In genomic region chr18:43420950-43421349, GRCh38 we compare ENCODE assay signal across 10 cellular contexts.
DNase-seq lines count a peak whose midpoint lies in the region; ATAC-seq, FAIRE-seq and TF ChIP-seq lines count a peak whose summit lies in the region.
"Had no signal": no experiment of that assay in that cellular context is flagged by ENCODE, and none has a peak within 500 bp of the region (broad histone marks: within the 10 kb centered on the region; RNA-seq: fewer than 3 reads in every experiment).

No MANE protein-coding gene starts in this region.

- TF ChIP-seq CTCF in D721Med (IDR thresholded peaks at IDR 0.05; ENCODE audit: insufficient read depth, missing control alignments), result peak; percentile 25
- peak; percentile 31; the same call in 1 of the 2 replicates for TF ChIP-seq CTCF in WTC11 (IDR thresholded peaks at IDR 0.05)

- DNase-seq in D721Med (ENCODE audit: insufficient read length, low spot score), result no peak
- DNase-seq in HT-29 (ENCODE audit: low spot score), result peak; percentile 3
- peak; percentile 29 for DNase-seq in WTC11 (ENCODE audit: low spot score)
- DNase-seq in iris pigment epithelial cell (ENCODE audit: low read depth), result peak; percentile 3
- no peak for DNase-seq in nucleus accumbens (lab: John Stamatoyannopoulos, UW)
- no peak for DNase-seq in left lobe of liver (ENCODE audit: low spot score)
- DNase-seq in T-cell, result no peak
- DNase-seq: islet precursor cell, NCI-H1417 treated with DMSO at 0.1 percent for 48 hours had no signal

- peaks cover 15% of the 10 kb centered on the region for H3K36me3 Mint-ChIP-seq in WTC11
- H3K36me3 Mint-ChIP-seq in T-cell, result no peaks in the 10 kb centered on the region

- H3K4me1 Mint-ChIP-seq in WTC11, result peaks cover 11% of the 10 kb centered on the region
- H3K4me1 Mint-ChIP-seq in T-cell, result no peaks in the 10 kb centered on the region

- no peak overlapping the region for H3K4me3 Mint-ChIP-seq in WTC11
- H3K4me3 Mint-ChIP-seq in T-cell, result no peak overlapping the region

- CTCF ChIA-PET in WTC11 (lab: Charles Lee) (interaction anchor here (0.7 to 3.0 kb wide), 18 partner anchors 10 to 1369 kb away, joined by 3 to 26 read pairs (median 4); no protein-coding TSS in a partner anchor), T-cell (lab: Charles Lee) (no interaction called here)

- ATAC-seq in WTC11 (peak; percentile 87), left lobe of liver (no peak), HG03460 (IDR thresholded peaks at IDR 0.05; ENCODE audit: unreplicated experiment) (no peak), T-cell (replicated peaks in 1 of 4) (no peak)

- H3K9me3 Mint-ChIP-seq in WTC11 (peaks cover 17% of the 10 kb centered on the region), T-cell (peaks cover 9 to 16% (median 15%) of the 10 kb centered on the region in 3 donors)

- peak; percentile 61 for FAIRE-seq in D721Med (lab: Jason Lieb, UNC)

- H3K27me3 Mint-ChIP-seq in WTC11 (ENCODE audit: low read depth) (no peaks in the 10 kb centered on the region), T-cell (no peaks in the 10 kb centered on the region)

- H3K27ac Mint-ChIP-seq in WTC11 (no peak overlapping the region), T-cell (no peak overlapping the region)

- POLR2A ChIA-PET in WTC11 (lab: Charles Lee) (no interaction called here), T-cell (lab: Charles Lee) (interaction anchor here in 1 of 2 donors (0.5 kb wide), 1 partner anchor 9 kb away, joined by 7 read pairs; no protein-coding TSS in a partner anchor)

TF ChIP-seq in WTC11, 78 proteins besides CTCF, POLR2A, EP300 and RAD21 (continues in another document):
- TF ChIP-seq PRDM15 (CRISPR knock-in tag; IDR thresholded peaks at IDR 0.05), result no peak
- no peak for TF ChIP-seq ZNF263 (CRISPR knock-in tag; IDR thresholded peaks at IDR 0.05; ENCODE audit: low read depth)
- TF ChIP-seq, protein P1, sequence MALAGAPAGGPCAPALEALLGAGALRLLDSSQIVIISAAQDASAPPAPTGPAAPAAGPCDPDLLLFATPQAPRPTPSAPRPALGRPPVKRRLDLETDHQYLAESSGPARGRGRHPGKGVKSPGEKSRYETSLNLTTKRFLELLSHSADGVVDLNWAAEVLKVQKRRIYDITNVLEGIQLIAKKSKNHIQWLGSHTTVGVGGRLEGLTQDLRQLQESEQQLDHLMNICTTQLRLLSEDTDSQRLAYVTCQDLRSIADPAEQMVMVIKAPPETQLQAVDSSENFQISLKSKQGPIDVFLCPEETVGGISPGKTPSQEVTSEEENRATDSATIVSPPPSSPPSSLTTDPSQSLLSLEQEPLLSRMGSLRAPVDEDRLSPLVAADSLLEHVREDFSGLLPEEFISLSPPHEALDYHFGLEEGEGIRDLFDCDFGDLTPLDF (CRISPR knock-in tag; IDR thresholded peaks at IDR 0.05), result no peak
- TF ChIP-seq JAZF1 (CRISPR knock-in tag; IDR thresholded peaks at IDR 0.05), result no peak
- TF ChIP-seq FOXK1 (CRISPR knock-in tag; IDR thresholded peaks at IDR 0.05), result no peak
- no peak for TF ChIP-seq ELF4 (CRISPR knock-in tag; IDR thresholded peaks at IDR 0.05; ENCODE audit: low read depth)
- TF ChIP-seq, protein P2, sequence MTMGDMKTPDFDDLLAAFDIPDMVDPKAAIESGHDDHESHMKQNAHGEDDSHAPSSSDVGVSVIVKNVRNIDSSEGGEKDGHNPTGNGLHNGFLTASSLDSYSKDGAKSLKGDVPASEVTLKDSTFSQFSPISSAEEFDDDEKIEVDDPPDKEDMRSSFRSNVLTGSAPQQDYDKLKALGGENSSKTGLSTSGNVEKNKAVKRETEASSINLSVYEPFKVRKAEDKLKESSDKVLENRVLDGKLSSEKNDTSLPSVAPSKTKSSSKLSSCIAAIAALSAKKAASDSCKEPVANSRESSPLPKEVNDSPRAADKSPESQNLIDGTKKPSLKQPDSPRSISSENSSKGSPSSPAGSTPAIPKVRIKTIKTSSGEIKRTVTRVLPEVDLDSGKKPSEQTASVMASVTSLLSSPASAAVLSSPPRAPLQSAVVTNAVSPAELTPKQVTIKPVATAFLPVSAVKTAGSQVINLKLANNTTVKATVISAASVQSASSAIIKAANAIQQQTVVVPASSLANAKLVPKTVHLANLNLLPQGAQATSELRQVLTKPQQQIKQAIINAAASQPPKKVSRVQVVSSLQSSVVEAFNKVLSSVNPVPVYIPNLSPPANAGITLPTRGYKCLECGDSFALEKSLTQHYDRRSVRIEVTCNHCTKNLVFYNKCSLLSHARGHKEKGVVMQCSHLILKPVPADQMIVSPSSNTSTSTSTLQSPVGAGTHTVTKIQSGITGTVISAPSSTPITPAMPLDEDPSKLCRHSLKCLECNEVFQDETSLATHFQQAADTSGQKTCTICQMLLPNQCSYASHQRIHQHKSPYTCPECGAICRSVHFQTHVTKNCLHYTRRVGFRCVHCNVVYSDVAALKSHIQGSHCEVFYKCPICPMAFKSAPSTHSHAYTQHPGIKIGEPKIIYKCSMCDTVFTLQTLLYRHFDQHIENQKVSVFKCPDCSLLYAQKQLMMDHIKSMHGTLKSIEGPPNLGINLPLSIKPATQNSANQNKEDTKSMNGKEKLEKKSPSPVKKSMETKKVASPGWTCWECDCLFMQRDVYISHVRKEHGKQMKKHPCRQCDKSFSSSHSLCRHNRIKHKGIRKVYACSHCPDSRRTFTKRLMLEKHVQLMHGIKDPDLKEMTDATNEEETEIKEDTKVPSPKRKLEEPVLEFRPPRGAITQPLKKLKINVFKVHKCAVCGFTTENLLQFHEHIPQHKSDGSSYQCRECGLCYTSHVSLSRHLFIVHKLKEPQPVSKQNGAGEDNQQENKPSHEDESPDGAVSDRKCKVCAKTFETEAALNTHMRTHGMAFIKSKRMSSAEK (CRISPR knock-in tag; IDR thresholded peaks at IDR 0.05; ENCODE audit: borderline replicate concordance), result no peak
- TF ChIP-seq ESRRA (CRISPR knock-in tag; IDR thresholded peaks at IDR 0.05; ENCODE audit: borderline replicate concordance), result no peak
- no peak for TF ChIP-seq NFE2L1 (CRISPR knock-in tag; IDR thresholded peaks at IDR 0.05)
- TF ChIP-seq ATF1 (CRISPR knock-in tag; IDR thresholded peaks at IDR 0.05), result no peak
- no peak for TF ChIP-seq ZNF425 (CRISPR knock-in tag; conservative IDR thresholded peaks at IDR 0.05)
- no peak for TF ChIP-seq MXD4 (CRISPR knock-in tag; IDR thresholded peaks at IDR 0.05; ENCODE audit: borderline replicate concordance)
- TF ChIP-seq ZNF232 (CRISPR knock-in tag; IDR thresholded peaks at IDR 0.05), result no peak
- no peak for TF ChIP-seq ZNF138 (CRISPR knock-in tag; conservative IDR thresholded peaks at IDR 0.05)

Comparison
In these comparisons a context has a peak if more than half of its experiments do, and no peak if none do; other contexts are left out.
1. DNase-seq: peak in HT-29 (single experiment), WTC11 (single experiment) and iris pigment epithelial cell (single experiment); none in D721Med (single experiment), nucleus accumbens (0 of 56), left lobe of liver (single experiment) and T-cell (0 of 34).